ENCODE assay signal across 1 cellular context in the genomic region with DNA sequence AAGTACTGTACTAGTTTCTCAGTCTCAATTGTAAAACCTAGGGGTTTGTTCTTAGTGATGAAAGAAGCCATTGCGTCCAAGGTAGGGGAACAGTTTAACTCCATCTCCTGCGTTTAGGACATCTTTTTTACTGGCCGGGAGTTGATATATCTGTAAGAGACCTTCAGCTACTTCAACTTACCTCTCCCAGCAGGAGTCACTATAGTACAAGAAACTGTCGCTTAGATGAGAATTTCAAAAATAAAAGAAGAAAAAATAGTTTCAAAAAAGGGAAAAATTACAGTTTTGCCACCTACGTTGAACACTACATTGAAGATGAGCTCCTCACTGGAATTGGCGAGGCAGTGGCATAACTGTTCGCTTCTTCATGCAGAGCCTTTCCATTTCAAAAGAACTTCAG.
TF ChIP-seq lines count a peak whose summit lies in the region.

No MANE protein-coding gene starts in this region.

TF ChIP-seq in WTC11, 78 proteins besides CTCF, POLR2A, EP300 and RAD21 (continued from another document):
- TF ChIP-seq, protein P1, sequence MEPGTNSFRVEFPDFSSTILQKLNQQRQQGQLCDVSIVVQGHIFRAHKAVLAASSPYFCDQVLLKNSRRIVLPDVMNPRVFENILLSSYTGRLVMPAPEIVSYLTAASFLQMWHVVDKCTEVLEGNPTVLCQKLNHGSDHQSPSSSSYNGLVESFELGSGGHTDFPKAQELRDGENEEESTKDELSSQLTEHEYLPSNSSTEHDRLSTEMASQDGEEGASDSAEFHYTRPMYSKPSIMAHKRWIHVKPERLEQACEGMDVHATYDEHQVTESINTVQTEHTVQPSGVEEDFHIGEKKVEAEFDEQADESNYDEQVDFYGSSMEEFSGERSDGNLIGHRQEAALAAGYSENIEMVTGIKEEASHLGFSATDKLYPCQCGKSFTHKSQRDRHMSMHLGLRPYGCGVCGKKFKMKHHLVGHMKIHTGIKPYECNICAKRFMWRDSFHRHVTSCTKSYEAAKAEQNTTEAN (CRISPR knock-in tag; IDR thresholded peaks at IDR 0.05): no peak
- TF ChIP-seq CREB1 (CRISPR knock-in tag; IDR thresholded peaks at IDR 0.05): no peak
- no peak for TF ChIP-seq ERG (CRISPR knock-in tag; IDR thresholded peaks at IDR 0.05)
- TF ChIP-seq, protein P2, sequence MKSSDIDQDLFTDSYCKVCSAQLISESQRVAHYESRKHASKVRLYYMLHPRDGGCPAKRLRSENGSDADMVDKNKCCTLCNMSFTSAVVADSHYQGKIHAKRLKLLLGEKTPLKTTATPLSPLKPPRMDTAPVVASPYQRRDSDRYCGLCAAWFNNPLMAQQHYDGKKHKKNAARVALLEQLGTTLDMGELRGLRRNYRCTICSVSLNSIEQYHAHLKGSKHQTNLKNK (CRISPR knock-in tag; IDR thresholded peaks at IDR 0.05): no peak
